32 cellular contexts compared by ENCODE assay signal in the genomic region with DNA sequence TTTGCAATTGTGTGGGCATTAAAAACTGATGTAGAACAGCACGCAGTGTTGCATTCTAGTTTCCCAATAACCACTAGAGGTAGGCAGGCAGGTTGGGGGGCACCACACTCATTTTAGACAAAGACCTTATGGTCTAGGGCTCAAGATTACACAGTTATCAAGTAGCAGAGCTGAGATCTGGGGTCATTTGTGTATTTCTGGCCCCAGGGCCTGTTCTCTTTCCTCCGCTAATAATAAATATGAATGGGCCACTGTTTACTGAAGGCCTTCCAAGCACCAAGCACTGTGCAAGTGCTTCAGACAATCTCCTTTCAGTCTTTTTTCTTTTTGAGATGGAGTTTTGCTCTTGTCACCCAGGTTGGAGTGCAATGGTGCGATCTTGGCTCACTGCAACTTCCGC. TPM values are rescaled to one million over a fixed set of nuclear protein-coding genes. Genes with fewer than 3 reads are reported as not detected.
DNase-seq lines count a peak whose midpoint lies in the region; ATAC-seq, FAIRE-seq and TF ChIP-seq lines count a peak whose summit lies in the region.
"Had no signal": no experiment of that assay in that cellular context is flagged by ENCODE, and none has a peak within 500 bp of the region (broad histone marks: within the 10 kb centered on the region; RNA-seq: fewer than 3 reads in every experiment).

No MANE protein-coding gene starts in this region.

- H3K27ac Mint-ChIP-seq in progenitor cell of endocrine pancreas = peak overlapping the region; percentile 59
- H3K27ac Mint-ChIP-seq: CD14-positive monocyte; CD4-positive, alpha-beta memory T cell; CD4-positive, CD25-positive, alpha-beta regulatory T cell; CD8-positive, alpha-beta memory T cell had no signal

- CTCF ChIA-PET in endothelial cell of umbilical vein (lab: Charles Lee) = no interaction called here

- no peak for ATAC-seq in HG03439 (IDR thresholded peaks at IDR 0.05; ENCODE audit: unreplicated experiment)
- no peak for ATAC-seq in GM19397 (IDR thresholded peaks at IDR 0.05; ENCODE audit: unreplicated experiment)
- ATAC-seq: GM12878 had no signal

- FAIRE-seq in endothelial cell of umbilical vein (lab: Jason Lieb, UNC) = no peak
- FAIRE-seq: A204.1, D721Med, GM12878, GM12892, GM18507 had no signal

- no peak overlapping the region for H3K4me3 ChIP-seq in endothelial cell of umbilical vein (replicated peaks in 1 of 3; ENCODE audit: insufficient read depth in 1 of 3, low read depth in 1 of 3, low read length in 3 of 3)
- H3K4me3 ChIP-seq: BLaER1, GM12878 had no signal

- H3K9me1 ChIP-seq in endothelial cell of umbilical vein (replicated peaks; ENCODE audit: control insufficient read depth, extremely low read depth, insufficient read depth, low read length) = no peaks in the 10 kb centered on the region

- H3K9ac ChIP-seq in endothelial cell of umbilical vein (replicated peaks; ENCODE audit: extremely low read depth, insufficient read depth, low read length) = no peak overlapping the region
- H3K9ac ChIP-seq: BLaER1 had no signal

- intact Hi-C loops in endothelial cell of umbilical vein (cut with micrococcal nuclease) = no loop called here

- no peaks in the 10 kb centered on the region for H3K27me3 Mint-ChIP-seq in progenitor cell of endocrine pancreas
- H3K27me3 Mint-ChIP-seq: CD4-positive, alpha-beta memory T cell; CD4-positive, CD25-positive, alpha-beta regulatory T cell had no signal

- no peaks in the 10 kb centered on the region for H4K20me1 ChIP-seq in endothelial cell of umbilical vein (replicated peaks; ENCODE audit: control insufficient read depth, extremely low read depth, insufficient read depth, low read length)
- H4K20me1 ChIP-seq: BLaER1 had no signal

- TF ChIP-seq CTCF in endothelial cell of umbilical vein (IDR thresholded peaks at IDR 0.05; ENCODE audit: extremely low read depth in 1 of 2, insufficient read depth in 1 of 2, low read depth in 1 of 2, low read length in 2 of 2) (no peak), progenitor cell of endocrine pancreas (IDR thresholded peaks at IDR 0.05; ENCODE audit: unreplicated experiment) (no peak)

- no peak overlapping the region for H3K4me3 Mint-ChIP-seq in progenitor cell of endocrine pancreas (ENCODE audit: low read depth)
- H3K4me3 Mint-ChIP-seq: CD14-positive monocyte; CD4-positive, alpha-beta memory T cell; CD4-positive, CD25-positive, alpha-beta regulatory T cell; CD8-positive, alpha-beta memory T cell had no signal

- no peaks in the 10 kb centered on the region for H3K9me3 ChIP-seq in endothelial cell of umbilical vein (replicated peaks; ENCODE audit: control insufficient read depth, insufficient read depth, low read length)
- H3K9me3 ChIP-seq: BE2C, Caco-2 had no signal

- no peaks in the 10 kb centered on the region for H3K27me3 ChIP-seq in endothelial cell of umbilical vein (ENCODE audit: control insufficient read depth in 2 of 2, insufficient read depth in 2 of 2, low read length in 2 of 2)
- H3K27me3 ChIP-seq: BE2C, BLaER1 had no signal

- BruUV-seq in endothelial cell of umbilical vein (replicated peaks; lab: Mats Ljungman, UMichigan) = no TSS peak

- POLR2A ChIA-PET in endothelial cell of umbilical vein (lab: Charles Lee) = no interaction called here

- H3K27ac ChIP-seq in endothelial cell of umbilical vein (ENCODE audit: insufficient read depth, low read depth, low read length) = no peak overlapping the region
- H3K27ac ChIP-seq: BLaER1 had no signal

- H3K79me2 ChIP-seq in endothelial cell of umbilical vein (ENCODE audit: control insufficient read depth, insufficient read depth, low read length) = peaks cover 25% of the 10 kb centered on the region

- no peak overlapping the region for H3K4me2 ChIP-seq in endothelial cell of umbilical vein (ENCODE audit: insufficient read depth, low read length)
- H3K4me2 ChIP-seq: BLaER1 had no signal

- DNase-seq in RPMI7951 (ENCODE audit: low read depth) (peak; percentile 15), endothelial cell of umbilical vein (ENCODE audit: low read depth, low spot score) (no peak), foreskin melanocyte (peak; percentile 91), progenitor cell of endocrine pancreas (ENCODE audit: low spot score, unreplicated experiment) (no peak), hypothalamus (lab: John Stamatoyannopoulos, UW) (no peak), DMS153 treated with DMSO at 0.1 percent for 48 hours (lab: John Stamatoyannopoulos, UW; ENCODE audit: unreplicated experiment) (no peak)
- DNase-seq: 8988T; ACHN; BE2C; C1 segment of cervical spinal cord; Caco-2; Calu3; CD4-positive, alpha-beta memory T cell; CD4-positive, CD25-positive, alpha-beta regulatory T cell; CD8-positive, alpha-beta memory T cell; DMS53; DMS79; DND-41; EL; GDM1 had no signal

- dilution Hi-C loops in endothelial cell of umbilical vein (cut with MboI; ENCODE audit: extremely low pct_ligation_motif_present, low sequenced_read_pairs) = no loop called here

- H3K4me1 ChIP-seq in endothelial cell of umbilical vein (ENCODE audit: control insufficient read depth, extremely low read depth, insufficient read depth, low read length) = no peaks in the 10 kb centered on the region
- H3K4me1 ChIP-seq: BE2C, BLaER1, Caco-2 had no signal

- H3K36me3 ChIP-seq in endothelial cell of umbilical vein (ENCODE audit: control insufficient read depth in 2 of 2, extremely low read depth in 1 of 2, insufficient read depth in 2 of 2, low read length in 2 of 2) = peaks cover 73 to 87% of the 10 kb centered on the region in 2 experiments
- H3K36me3 ChIP-seq: BE2C had no signal

- H2AFZ ChIP-seq in endothelial cell of umbilical vein (ENCODE audit: low read depth, low read length) = no peak overlapping the region

- peaks cover 48% of the 10 kb centered on the region for H3K36me3 Mint-ChIP-seq in progenitor cell of endocrine pancreas (ENCODE audit: insufficient read depth)

- TF ChIP-seq POLR2A in endothelial cell of umbilical vein (IDR thresholded peaks at IDR 0.05; ENCODE audit: low read depth, low read length) = no peak

- H3K9me3 Mint-ChIP-seq in progenitor cell of endocrine pancreas (ENCODE audit: low read depth) = no peaks in the 10 kb centered on the region

- no peaks in the 10 kb centered on the region for H3K4me1 Mint-ChIP-seq in progenitor cell of endocrine pancreas (ENCODE audit: low read depth)
- H3K4me1 Mint-ChIP-seq: CD14-positive monocyte; CD4-positive, alpha-beta memory T cell; CD4-positive, CD25-positive, alpha-beta regulatory T cell; CD8-positive, alpha-beta memory T cell had no signal

TF ChIP-seq in endothelial cell of umbilical vein, 7 proteins besides CTCF, POLR2A, EP300 and RAD21:
- TF ChIP-seq MYC (IDR thresholded peaks at IDR 0.05; ENCODE audit: low read depth, low read length) = no peak
- TF ChIP-seq POLR2AphosphoS5 (IDR thresholded peaks at IDR 0.05; ENCODE audit: insufficient read depth, low read depth, low read length) = peak; percentile 32

RNA-seq across cellular contexts. Expression of a gene that starts 23.9 kb away (rescaled TPM):
- total RNA-seq in RPMI7951 (2014; rRNA removed; shearing (Covaris generic)) = not detected in 2 replicates
- total RNA-seq in endothelial cell of umbilical vein (0.42 and 0.44 TPM in 2 replicates), progenitor cell of endocrine pancreas (0.55 and 0.77 TPM in 2 replicates)
- not detected in 2 replicates for polyA plus RNA-seq in endothelial cell of umbilical vein
- polyA plus RNA-seq in endothelial cell of umbilical vein (2011; cell fraction: cytosol; rRNA removed) = 0.01 and 0.04 TPM in 2 replicates
- polyA plus RNA-seq in endothelial cell of umbilical vein (2011; cell fraction: nucleus; rRNA removed) = 0.05 and 0.17 TPM in 2 replicates
- polyA plus RNA-seq in endothelial cell of umbilical vein (2012) = 141 and 334 TPM in 2 replicates
- polyA minus RNA-seq in endothelial cell of umbilical vein = not detected in 2 replicates
- polyA minus RNA-seq in endothelial cell of umbilical vein (2011; cell fraction: cytosol; rRNA and poly(A)+ RNA removed) = not detected
- not detected in 2 replicates for polyA minus RNA-seq in endothelial cell of umbilical vein (2011; cell fraction: nucleus; rRNA and poly(A)+ RNA removed)
- total RNA-seq: A673; Caco-2; Calu3; CD4-positive, alpha-beta memory T cell; CD8-positive, alpha-beta memory T cell; Daoy; G401 had no signal
- polyA plus RNA-seq: CD14-positive monocyte; CD4-positive, alpha-beta memory T cell; CD4-positive, CD25-positive, alpha-beta regulatory T cell; CD8-positive, alpha-beta memory T cell had no signal

RNA-seq across cellular contexts. Expression of a gene that starts 53.1 kb away (rescaled TPM):
- total RNA-seq in RPMI7951 (2014; rRNA removed; shearing (Covaris generic)) = 32.6 and 40.5 TPM in 2 replicates
- total RNA-seq in endothelial cell of umbilical vein = 146 and 149 TPM in 2 replicates
- polyA plus RNA-seq in endothelial cell of umbilical vein = 18.5 and 27.2 TPM in 2 replicates
- polyA plus RNA-seq in endothelial cell of umbilical vein (2011; cell fraction: cytosol; rRNA removed) = 33.6 and 34.2 TPM in 2 replicates
- polyA plus RNA-seq in endothelial cell of umbilical vein (2011; cell fraction: nucleus; rRNA removed) = 135 and 168 TPM in 2 replicates
- polyA plus RNA-seq in endothelial cell of umbilical vein (2012) = 73.6 and 92.2 TPM in 2 replicates
- polyA minus RNA-seq in endothelial cell of umbilical vein = 76.2 and 79.0 TPM in 2 replicates
- polyA minus RNA-seq in endothelial cell of umbilical vein (2011; cell fraction: cytosol; rRNA and poly(A)+ RNA removed) = 15.6 TPM
- polyA minus RNA-seq in endothelial cell of umbilical vein (2011; cell fraction: nucleus; rRNA and poly(A)+ RNA removed) = 124 and 167 TPM in 2 replicates
- 77.3 and 84.9 TPM in 2 replicates for total RNA-seq in progenitor cell of endocrine pancreas

Comparison
In these comparisons a context has a peak if more than half of its experiments do, and no peak if none do; other contexts are left out.
1. DNase-seq: peak in RPMI7951 (single experiment) and foreskin melanocyte (single experiment); none in endothelial cell of umbilical vein (single experiment), progenitor cell of endocrine pancreas (single experiment), hypothalamus (0 of 51) and DMS153 treated with DMSO at 0.1 percent for 48 hours (single experiment).